In the genomic region with DNA sequence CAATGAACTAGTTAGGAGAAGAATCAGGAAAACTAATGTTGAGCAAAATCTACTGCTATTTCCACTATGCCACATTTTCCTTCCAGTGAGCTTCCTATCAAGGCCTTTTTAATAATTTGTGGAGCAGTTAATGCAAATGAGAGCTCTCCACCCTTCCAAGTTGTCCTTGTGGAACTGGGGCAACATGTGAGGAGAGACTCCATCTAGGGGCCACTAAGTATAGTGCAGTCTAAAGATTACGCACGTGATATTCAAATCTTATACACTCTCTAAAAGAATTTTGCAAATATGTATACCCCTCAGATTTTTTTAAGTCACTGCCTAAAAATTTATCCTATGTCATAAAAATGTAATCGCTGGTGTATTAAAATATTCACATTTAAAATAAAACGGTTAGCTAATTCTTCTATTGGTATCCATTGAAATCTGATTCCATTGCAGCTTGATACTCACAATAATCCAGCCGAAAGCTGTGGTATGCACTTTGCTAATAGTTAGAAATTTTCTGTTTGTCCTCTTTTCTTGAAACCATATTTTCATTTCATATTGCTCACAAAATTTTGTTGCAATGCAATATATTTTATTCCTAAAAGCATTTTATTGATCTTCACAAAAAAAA, we compare ENCODE assay signal across 8 cellular contexts.
DNase-seq lines count a peak whose midpoint lies in the region; ATAC-seq and TF ChIP-seq lines count a peak whose summit lies in the region.

No MANE protein-coding gene starts in this region.

- H3K27ac ChIP-seq in heart right ventricle (no peak overlapping the region), MM.1S (ENCODE audit: low read length) (no peak overlapping the region)

- H3K9me3 Mint-ChIP-seq in WTC11, result no peaks in the 10 kb centered on the region

- no peaks in the 10 kb centered on the region for H3F3A ChIP-seq in MM.1S (ENCODE audit: insufficient read depth, low read length)

- H3K4me3 ChIP-seq in heart right ventricle (no peak overlapping the region), MM.1S (ENCODE audit: low read length) (no peak overlapping the region)

- no peaks in the 10 kb centered on the region for H3K9me2 ChIP-seq in MM.1S (replicated peaks; ENCODE audit: insufficient read depth, low read length)

- H3K4me3 Mint-ChIP-seq in WTC11, result no peak overlapping the region

- peaks cover 0 to 28% (median 6%) of the 10 kb centered on the region in 7 donors for H3K27me3 ChIP-seq in heart right ventricle
- no peaks in the 10 kb centered on the region for H3K27me3 ChIP-seq in MM.1S (replicated peaks; ENCODE audit: insufficient read depth, low read length)

- no peaks in the 10 kb centered on the region for H3K79me2 ChIP-seq in MM.1S (ENCODE audit: low read length)

- no peak for DNase-seq in heart right ventricle
- no peak for DNase-seq in left ventricle myocardium superior
- DNase-seq in MM.1S, result peak; percentile 19
- no peak for DNase-seq in WTC11 (ENCODE audit: low spot score)
- DNase-seq in kidney tubule cell (ENCODE audit: low spot score), result peak; percentile 39
- DNase-seq in middle frontal gyrus (ENCODE audit: extremely low spot score, low spot score), result no peak
- no peak for DNase-seq in T1000 (lab: John Stamatoyannopoulos, UW)

- POLR2A ChIA-PET in WTC11 (lab: Charles Lee), result no interaction called here

- H3K4me2 ChIP-seq in MM.1S (ENCODE audit: low read depth, low read length), result no peak overlapping the region

- no peak overlapping the region for H2AFZ ChIP-seq in MM.1S (ENCODE audit: low read length)

- H3K4me1 Mint-ChIP-seq in WTC11, result peaks cover 6% of the 10 kb centered on the region

- ATAC-seq in heart right ventricle, result no peak
- no peak for ATAC-seq in left ventricle myocardium superior
- peak; percentile 90 for ATAC-seq in WTC11
- ATAC-seq in GM18873 (IDR thresholded peaks at IDR 0.05; ENCODE audit: low FRiP score, unreplicated experiment), result no peak

- H4K20me1 ChIP-seq in MM.1S (ENCODE audit: insufficient read depth, low read length), result no peaks in the 10 kb centered on the region

- intact Hi-C loops in heart right ventricle (cut with DNase I), result loop anchor here in 1 of 10 donors (10.0 kb wide), 1 partner anchor 872 kb away; no protein-coding TSS in a partner anchor
- intact Hi-C loops in left ventricle myocardium superior (cut with micrococcal nuclease), result no loop called here

- no peak overlapping the region for H3K27ac Mint-ChIP-seq in WTC11

- peaks cover 7% of the 10 kb centered on the region for H3K27me3 Mint-ChIP-seq in WTC11 (ENCODE audit: low read depth)

- H3K36me3 Mint-ChIP-seq in WTC11, result no peaks in the 10 kb centered on the region

- 11 to 13% methylated on average over 5 of the region's 5 CpGs for WGBS in heart right ventricle, 2 donors

- CTCF ChIA-PET in WTC11 (lab: Charles Lee), result interaction anchor here (0.6 to 2.0 kb wide), 21 partner anchors 8 to 913 kb away, joined by 3 to 17 read pairs (median 4); no protein-coding TSS in a partner anchor

- H3K4me1 ChIP-seq in heart right ventricle, result no peaks in the 10 kb centered on the region
- no peaks in the 10 kb centered on the region for H3K4me1 ChIP-seq in MM.1S (ENCODE audit: low read length)

- no peaks in the 10 kb centered on the region for H3K36me3 ChIP-seq in heart right ventricle
- H3K36me3 ChIP-seq in MM.1S (replicated peaks; ENCODE audit: insufficient read depth, low read length), result no peaks in the 10 kb centered on the region

- peak in 8 of 9 donors; percentile 8 to 63 (median 50) for TF ChIP-seq CTCF in heart right ventricle (IDR thresholded peaks at IDR 0.05)
- peak; percentile 68 for TF ChIP-seq CTCF in MM.1S (IDR thresholded peaks at IDR 0.05; ENCODE audit: low read length)
- peak; percentile 82 for TF ChIP-seq CTCF in WTC11 (IDR thresholded peaks at IDR 0.05)

- H3K9me3 ChIP-seq in heart right ventricle (peaks cover 0 to 2% (median 0%) of the 10 kb centered on the region in 11 donors), MM.1S (replicated peaks; ENCODE audit: insufficient read depth, low read length) (no peaks in the 10 kb centered on the region)

- H3K9ac ChIP-seq in MM.1S (ENCODE audit: low read length), result no peak overlapping the region

TF ChIP-seq in WTC11, 78 proteins besides CTCF, POLR2A, EP300 and RAD21:
- TF ChIP-seq RORB (CRISPR knock-in tag; IDR thresholded peaks at IDR 0.05), result no peak
- TF ChIP-seq, protein P1, sequence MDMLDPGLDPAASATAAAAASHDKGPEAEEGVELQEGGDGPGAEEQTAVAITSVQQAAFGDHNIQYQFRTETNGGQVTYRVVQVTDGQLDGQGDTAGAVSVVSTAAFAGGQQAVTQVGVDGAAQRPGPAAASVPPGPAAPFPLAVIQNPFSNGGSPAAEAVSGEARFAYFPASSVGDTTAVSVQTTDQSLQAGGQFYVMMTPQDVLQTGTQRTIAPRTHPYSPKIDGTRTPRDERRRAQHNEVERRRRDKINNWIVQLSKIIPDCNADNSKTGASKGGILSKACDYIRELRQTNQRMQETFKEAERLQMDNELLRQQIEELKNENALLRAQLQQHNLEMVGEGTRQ (CRISPR knock-in tag; IDR thresholded peaks at IDR 0.05), result 0 out of 2 replicates have a peak, but pooled peaks have one; percentile 11
- TF ChIP-seq SP1 (CRISPR knock-in tag; conservative IDR thresholded peaks at IDR 0.05), result no peak
- TF ChIP-seq GRHL2 (CRISPR knock-in tag; IDR thresholded peaks at IDR 0.05; ENCODE audit: insufficient replicate concordance, severe bottlenecking), result no peak
- no peak for TF ChIP-seq ZNF317 (CRISPR knock-in tag; IDR thresholded peaks at IDR 0.05; ENCODE audit: borderline replicate concordance, low read depth)
- TF ChIP-seq NR1H2 (CRISPR knock-in tag; IDR thresholded peaks at IDR 0.05), result no peak
- TF ChIP-seq GABPB1 (CRISPR knock-in tag; IDR thresholded peaks at IDR 0.05), result no peak
- TF ChIP-seq GTF2I (CRISPR knock-in tag; conservative IDR thresholded peaks at IDR 0.05), result no peak
TF ChIP-seq in WTC11: peak in this region for 1.

Comparison
In these comparisons a context has a peak if more than half of its experiments do, and no peak if none do; other contexts are left out.
1. DNase-seq: peak in MM.1S (single experiment) and kidney tubule cell (single experiment); none in heart right ventricle (0 of 2), left ventricle myocardium superior (single experiment), WTC11 (single experiment), middle frontal gyrus (single experiment) and T1000 (single experiment).
2. Peak in every context shown above with its lines, with median percentiles within 50 percentile points of each other: CTCF ChIP-seq.